ENCODE assay signal across 23 cellular contexts in the genomic region with DNA sequence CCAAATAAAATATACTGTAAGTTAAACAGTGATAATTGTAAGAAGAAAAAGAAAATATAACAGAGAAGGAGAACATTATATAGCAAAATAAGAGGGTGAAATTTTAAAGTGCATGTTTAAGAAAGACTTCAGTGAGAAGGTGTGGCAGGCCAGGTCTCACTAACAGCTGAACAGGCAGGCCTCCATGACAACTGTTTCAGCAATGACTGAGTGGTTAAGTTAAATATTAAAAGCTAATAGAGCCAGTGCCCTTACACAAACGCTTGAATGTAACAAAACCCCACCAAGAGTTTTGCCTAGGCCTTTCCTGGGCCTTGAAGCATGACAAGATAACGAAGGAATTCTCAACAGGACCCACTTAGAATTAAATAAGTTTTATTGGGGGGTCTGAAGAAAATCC. TPM values are rescaled to one million over a fixed set of nuclear protein-coding genes. Genes with fewer than 3 reads are reported as not detected.
"Had no signal": no experiment of that assay in that cellular context is flagged by ENCODE, and none has a peak within 500 bp of the region (broad histone marks: within the 10 kb centered on the region; RNA-seq: fewer than 3 reads in every experiment).

No MANE protein-coding gene starts in this region.

- H3K36me3 ChIP-seq: cardiac muscle cell, heart left ventricle, pancreas, right atrium auricular region, transverse colon had no signal

- DNase-seq: activated CD4-positive, alpha-beta T cell treated with anti-CD3 and anti-CD28 coated beads for 36 hours; activated CD4-positive, CD25-positive, alpha-beta regulatory T cell; activated naive CD4-positive, alpha-beta T cell treated with Interleukin-2 at 50 U/mL for 16 hours; activated T-cell treated with anti-CD3 and anti-CD28 coated beads for 4 hours; activated T-cell treated with anti-CD3 and anti-CD28 coated beads, Interleukin-2, amount 50 U/mL, for 72 hours; aorta; effector memory CD8-positive, alpha-beta T cell; heart left ventricle; left cardiac atrium; midbrain; naive thymus-derived CD4-positive, alpha-beta T cell; nucleus accumbens; pancreas; psoas muscle; stimulated activated CD4-positive, alpha-beta T cell treated with anti-CD3 and anti-CD28 coated beads, Interleukin-2, amount 100 ng/mL, for 48 hours; stimulated activated naive CD8-positive, alpha-beta T cell treated with anti-CD3 and anti-CD28 coated beads, Interleukin-15, Interleukin-2, amounts not matched to agents 100 U/mL and 50 U/mL, for 24 hours; T-helper 1 cell; testis; transverse colon had no signal

- H3K27ac ChIP-seq: cardiac muscle cell, coronary artery, heart left ventricle, pancreas, psoas muscle, right atrium auricular region, testis, transverse colon had no signal

- H3K9me3 ChIP-seq: pancreas, psoas muscle, testis, transverse colon had no signal

- H3K27me3 ChIP-seq: cardiac muscle cell, heart left ventricle, pancreas, right atrium auricular region, testis, transverse colon had no signal

- ATAC-seq: activated CD4-positive, alpha-beta T cell treated with anti-CD3 and anti-CD28 coated beads for 36 hours; activated T-cell treated with anti-CD3 and anti-CD28 coated beads, Interleukin-2, amount 50 U/mL, for 72 hours; effector memory CD8-positive, alpha-beta T cell; heart left ventricle; left cardiac atrium; naive thymus-derived CD4-positive, alpha-beta T cell; pancreas; psoas muscle; stimulated activated naive CD8-positive, alpha-beta T cell treated with anti-CD3 and anti-CD28 coated beads, Interleukin-15, Interleukin-2, amounts not matched to agents 100 U/mL and 50 U/mL, for 24 hours had no signal

- FAIRE-seq: pancreas had no signal

- H3K4me3 ChIP-seq: cardiac muscle cell, coronary artery, heart left ventricle, pancreas, psoas muscle, right atrium auricular region, testis, transverse colon had no signal

- H3K4me1 ChIP-seq: heart left ventricle, psoas muscle, right atrium auricular region, testis, transverse colon had no signal

RNA-seq across cellular contexts. Expression of gene CFAP43, which starts 32.6 kb away (rescaled TPM):
- total RNA-seq: fibroblast of villous mesenchyme had no signal
